In the genomic region with DNA sequence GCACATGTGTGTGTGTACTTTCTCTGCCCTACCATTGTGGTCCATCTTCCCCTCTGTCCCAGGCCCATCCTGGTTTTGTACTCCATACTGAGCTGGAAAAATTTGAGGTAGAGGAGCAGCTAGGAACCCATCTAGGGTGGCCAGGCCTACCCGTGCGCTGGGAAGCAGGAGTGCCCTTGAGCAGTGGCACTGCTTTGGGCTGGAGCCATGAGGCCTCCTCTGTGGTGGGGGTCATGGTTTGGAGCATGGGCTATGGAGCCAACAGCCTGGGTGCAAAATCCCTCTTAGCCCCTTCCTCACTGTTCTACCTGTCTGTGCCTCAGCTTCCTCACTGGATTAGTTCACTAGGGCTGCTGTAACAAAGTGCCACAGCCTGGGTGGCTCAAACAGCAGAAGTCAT, we compare ENCODE assay signal across 25 cellular contexts.
"Had no signal": no experiment of that assay in that cellular context is flagged by ENCODE, and none has a peak within 500 bp of the region (broad histone marks: within the 10 kb centered on the region; RNA-seq: fewer than 3 reads in every experiment).

No MANE protein-coding gene starts in this region.

- H3K9me3 ChIP-seq: heart left ventricle, lower lobe of right lung, pancreas, prostate gland, SK-N-SH, thyroid gland, uterus had no signal

- DNase-seq: activated CD4-positive, alpha-beta memory T cell treated with anti-CD3 and anti-CD28 coated beads, Interleukin-2, amount 10 ng/mL, durations not matched to agents 7 days and 5 days; activated CD4-positive, alpha-beta T cell treated with anti-CD3 and anti-CD28 coated beads, Interleukin-2, amount 10 ng/mL, durations not matched to agents 7 days and 5 days; activated CD4-positive, CD25-positive, alpha-beta regulatory T cell treated with anti-CD3 and anti-CD28 coated beads, Interleukin-2, amount 50 U/mL, for 72 hours; activated CD8-positive, alpha-beta memory T cell treated with anti-CD3 and anti-CD28 coated beads, Interleukin-2, amount 50 U/mL, for 48 hours; activated gamma-delta T cell treated with Interleukin-2 at 50 U/mL for 16 hours; activated naive CD4-positive, alpha-beta T cell treated with anti-CD3 and anti-CD28 coated beads, Interleukin-2, amount 50 U/mL, for 16 hours; activated T-cell treated with anti-CD3 and anti-CD28 coated beads, Interleukin-2, amount 50 U/mL, for 24 hours; amniotic stem cell; endodermal cell; foreskin keratinocyte; lower lobe of right lung; mesendoderm; pancreas; stimulated activated naive CD4-positive, alpha-beta T cell treated with Interleukin-2 at 50 U/mL for 16 hours; SW 1271; T-helper 9 cell had no signal

- H3K4me1 ChIP-seq: foreskin keratinocyte, lower lobe of right lung, prostate gland, uterus had no signal

- H3K27ac ChIP-seq: foreskin keratinocyte, lower lobe of right lung, pancreas, prostate gland, uterus had no signal

- ATAC-seq: activated T-helper 17 cell treated with anti-CD3 and anti-CD28 coated beads, Interleukin-2, amount 50 U/mL, for 72 hours; esophagus mucosa; foreskin keratinocyte; lower lobe of right lung had no signal

- H3K9ac ChIP-seq: SK-N-SH had no signal

- H3K4me3 Mint-ChIP-seq: activated CD4-positive, alpha-beta memory T cell treated with anti-CD3 and anti-CD28 coated beads, Interleukin-2, amount 10 ng/mL, durations not matched to agents 7 days and 5 days; activated CD4-positive, alpha-beta T cell treated with anti-CD3 and anti-CD28 coated beads, Interleukin-2, amount 10 ng/mL, durations not matched to agents 7 days and 5 days; activated T-cell treated with anti-CD3 and anti-CD28 coated beads, Interleukin-2, amount 50 U/mL, for 24 hours; activated T-helper 17 cell treated with anti-CD3 and anti-CD28 coated beads, Interleukin-2, amount 50 U/mL, for 72 hours; endodermal cell; T-helper 1 cell treated with Interleukin-12 subunit alpha and Interleukin-12 subunit beta and Interleukin-4 antibody, amounts not matched to agents 30 μg/mL and 1 μg/mL, for 36 hours had no signal

- H3K27me3 ChIP-seq: foreskin keratinocyte, heart left ventricle, pancreas, thyroid gland, uterus had no signal

- H3K4me1 Mint-ChIP-seq: activated CD4-positive, alpha-beta memory T cell treated with anti-CD3 and anti-CD28 coated beads, Interleukin-2, amount 10 ng/mL, durations not matched to agents 7 days and 5 days; activated CD4-positive, alpha-beta T cell treated with anti-CD3 and anti-CD28 coated beads, Interleukin-2, amount 10 ng/mL, durations not matched to agents 7 days and 5 days; activated T-helper 17 cell treated with anti-CD3 and anti-CD28 coated beads, Interleukin-2, amount 50 U/mL, for 72 hours had no signal

- FAIRE-seq: pancreas, TTC549 had no signal

- H3K4me3 ChIP-seq: heart left ventricle, lower lobe of right lung, pancreas, prostate gland, thyroid gland, uterus had no signal

- H3K9me3 Mint-ChIP-seq: activated CD4-positive, alpha-beta memory T cell treated with anti-CD3 and anti-CD28 coated beads, Interleukin-2, amount 10 ng/mL, durations not matched to agents 7 days and 5 days; activated CD4-positive, alpha-beta T cell treated with anti-CD3 and anti-CD28 coated beads, Interleukin-2, amount 10 ng/mL, durations not matched to agents 7 days and 5 days; activated T-cell treated with anti-CD3 and anti-CD28 coated beads, Interleukin-2, amount 50 U/mL, for 24 hours; activated T-helper 17 cell treated with anti-CD3 and anti-CD28 coated beads, Interleukin-2, amount 50 U/mL, for 72 hours; endodermal cell; T-helper 1 cell treated with Interleukin-12 subunit alpha and Interleukin-12 subunit beta and Interleukin-4 antibody, amounts not matched to agents 30 μg/mL and 1 μg/mL, for 36 hours had no signal

- H3K27ac Mint-ChIP-seq: activated CD4-positive, alpha-beta memory T cell treated with anti-CD3 and anti-CD28 coated beads, Interleukin-2, amount 10 ng/mL, durations not matched to agents 7 days and 5 days; activated CD4-positive, alpha-beta T cell treated with anti-CD3 and anti-CD28 coated beads, Interleukin-2, amount 10 ng/mL, durations not matched to agents 7 days and 5 days; activated T-cell treated with anti-CD3 and anti-CD28 coated beads, Interleukin-2, amount 50 U/mL, for 24 hours; activated T-helper 17 cell treated with anti-CD3 and anti-CD28 coated beads, Interleukin-2, amount 50 U/mL, for 72 hours; endodermal cell; T-helper 1 cell treated with Interleukin-12 subunit alpha and Interleukin-12 subunit beta and Interleukin-4 antibody, amounts not matched to agents 30 μg/mL and 1 μg/mL, for 36 hours had no signal

- H3K27me3 Mint-ChIP-seq: activated CD4-positive, alpha-beta memory T cell treated with anti-CD3 and anti-CD28 coated beads, Interleukin-2, amount 10 ng/mL, durations not matched to agents 7 days and 5 days; activated CD4-positive, alpha-beta T cell treated with anti-CD3 and anti-CD28 coated beads, Interleukin-2, amount 10 ng/mL, durations not matched to agents 7 days and 5 days; activated T-cell treated with anti-CD3 and anti-CD28 coated beads, Interleukin-2, amount 50 U/mL, for 24 hours; activated T-helper 17 cell treated with anti-CD3 and anti-CD28 coated beads, Interleukin-2, amount 50 U/mL, for 72 hours had no signal

- H3K36me3 ChIP-seq: heart left ventricle, lower lobe of right lung, pancreas, prostate gland, thyroid gland, uterus had no signal
